ENCODE assay signal across 8 cellular contexts in genomic region chr4:118504927-118505326, GRCh38.
DNase-seq lines count a peak whose midpoint lies in the region; ATAC-seq, FAIRE-seq and TF ChIP-seq lines count a peak whose summit lies in the region.
"Not testable (repeated sequence)": the region's sequence is repeated elsewhere in the genome, so short reads cannot be mapped to it uniquely, and the experiment has no call there.

No MANE protein-coding gene starts in this region.

- H3K4me1 ChIP-seq in adipocyte (ENCODE audit: control insufficient read depth, insufficient read depth, low read length); pancreas: not testable (repeated sequence)

- intact Hi-C loops in pancreas (cut with DNase I) = not testable (repeated sequence)

- H3K27ac Mint-ChIP-seq in HFFc6 = not testable (repeated sequence)

- ATAC-seq in pancreas = not testable (repeated sequence)

- not testable (repeated sequence) for H3K36me3 Mint-ChIP-seq in HFFc6 (ENCODE audit: low read depth)

- not testable (repeated sequence) for H3K27me3 ChIP-seq in adipocyte (replicated peaks; ENCODE audit: control insufficient read depth, insufficient read depth, low read length); pancreas

- DNase-seq in DMS53 (lab: John Stamatoyannopoulos, UW) (peak; percentile 2), NCI-H1694 treated with DMSO at 0.1 percent for 48 hours (lab: John Stamatoyannopoulos, UW) (peak; percentile 6), RKO (ENCODE audit: low spot score) (peak; percentile 19), adipocyte (ENCODE audit: low read depth) (peak; percentile 64), epithelial cell of esophagus (ENCODE audit: low read depth) (peak; percentile 1)
- not testable (repeated sequence) for DNase-seq in HFFc6, pancreas

- not testable (repeated sequence) for H3K4me3 Mint-ChIP-seq in HFFc6

- H3K27ac ChIP-seq in pancreas = not testable (repeated sequence)

- not testable (repeated sequence) for H3K9me3 Mint-ChIP-seq in HFFc6

- not testable (repeated sequence) for H3K4me1 Mint-ChIP-seq in HFFc6 (ENCODE audit: low read depth)

- FAIRE-seq in islet of Langerhans (lab: Jason Lieb, UNC) (peak; percentile 99), pancreas (lab: Jason Lieb, UNC) (peak; percentile 74)

- not testable (repeated sequence) for H3K36me3 ChIP-seq in adipocyte (ENCODE audit: control insufficient read depth, insufficient read depth, low read length, severe bottlenecking); pancreas

- H3K4me3 ChIP-seq in adipocyte (ENCODE audit: low read length); epithelial cell of esophagus (ENCODE audit: low read length); pancreas: not testable (repeated sequence)

- not testable (repeated sequence) for H3K27me3 Mint-ChIP-seq in HFFc6 (ENCODE audit: insufficient read depth)

- H3K9me3 ChIP-seq in adipocyte (ENCODE audit: control insufficient read depth, low read length); pancreas: not testable (repeated sequence)

- peak; percentile 60 for TF ChIP-seq CTCF in HFFc6 (IDR thresholded peaks at IDR 0.05)
- not testable (repeated sequence) for TF ChIP-seq CTCF in epithelial cell of esophagus (IDR thresholded peaks at IDR 0.05; ENCODE audit: insufficient read depth, low read depth, low read length, missing control alignments); pancreas (IDR thresholded peaks at IDR 0.05)

- not testable (repeated sequence) for H3K9ac ChIP-seq in adipocyte (ENCODE audit: low read length)
